ENCODE assay signal across 8 cellular contexts in the genomic region with DNA sequence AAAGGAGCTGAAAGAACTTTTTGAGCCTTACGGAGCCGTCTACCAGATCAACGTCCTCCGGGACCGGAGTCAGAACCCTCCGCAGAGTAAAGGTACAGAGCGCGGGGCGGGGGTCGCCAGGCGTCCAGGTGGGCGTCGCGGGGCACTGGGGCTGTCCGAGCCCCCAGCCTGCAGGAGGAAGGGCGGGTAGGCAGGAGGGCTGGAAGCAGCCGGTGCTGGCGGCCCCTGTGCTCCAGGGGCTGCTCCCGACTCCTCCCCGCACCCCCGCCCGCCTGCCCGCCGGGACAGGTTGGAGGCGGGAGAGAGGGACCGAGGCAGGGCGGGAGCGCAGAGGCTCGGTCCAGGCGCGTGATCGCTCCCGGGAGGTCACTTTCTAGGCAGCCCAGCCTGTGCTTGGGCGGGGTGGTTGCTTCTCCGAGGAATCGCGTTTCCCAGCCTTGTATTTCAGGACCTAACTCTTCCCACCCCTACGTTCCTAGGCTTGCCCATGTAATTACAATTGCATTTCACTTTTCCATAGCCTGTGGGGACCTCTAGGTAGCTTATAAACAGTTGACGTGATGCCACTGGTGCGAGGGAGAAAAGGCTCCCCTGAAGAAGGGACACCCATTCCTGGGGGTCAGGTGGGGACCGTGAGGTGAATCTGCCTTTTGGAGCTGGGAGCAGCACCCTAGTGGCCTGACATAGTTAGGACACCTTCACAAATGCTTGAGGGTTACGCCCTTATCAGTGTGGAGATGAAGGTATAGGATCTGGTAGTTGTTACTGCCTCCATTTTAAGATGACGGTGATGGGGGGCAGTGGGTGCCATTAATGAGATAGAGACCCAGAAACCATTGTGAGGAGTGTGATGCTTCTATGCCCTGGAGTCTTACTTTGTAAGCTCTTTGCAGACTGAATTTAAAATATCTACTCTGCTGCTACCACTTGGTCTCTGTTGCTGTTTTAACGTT.
DNase-seq lines count a peak whose midpoint lies in the region; ATAC-seq and TF ChIP-seq lines count a peak whose summit lies in the region.

No MANE protein-coding gene starts in this region.

- H3K9ac ChIP-seq in skeletal muscle tissue (ENCODE audit: low read depth in 1 of 3, low read length in 3 of 3) = peak overlapping the region; percentile 33 to 58 (median 42)

- H3K9me3 Mint-ChIP-seq in activated naive CD4-positive, alpha-beta T cell treated with anti-CD3 and anti-CD28 coated beads, Interleukin-2, amount 50 U/mL, for 72 hours = peaks cover 0 to 6% of the 10 kb centered on the region in 2 donors

- peak; percentile 85 for DNase-seq in activated CD8-positive, alpha-beta memory T cell treated with anti-CD3 and anti-CD28 coated beads for 24 hours
- DNase-seq in activated CD8-positive, alpha-beta memory T cell treated with anti-CD3 and anti-CD28 coated beads, Interleukin-2, amount 50 U/mL, for 48 hours = no peak
- DNase-seq in Peyer's patch = peak; percentile 66 to 91 (median 83)
- peak; percentile 66 to 75 for DNase-seq in activated naive CD4-positive, alpha-beta T cell treated with anti-CD3 and anti-CD28 coated beads, Interleukin-2, amount 50 U/mL, for 72 hours (ENCODE audit: low spot score in 2 of 2)
- DNase-seq in hypothalamus (lab: John Stamatoyannopoulos, UW) = peak in 26 of 51 donors; percentile 28 to 73 (median 49)
- DNase-seq in HuH-7.5 (ENCODE audit: low spot score) = no peak

- peak overlapping the region; percentile 64 to 86 (median 79) for H3K4me3 ChIP-seq in Peyer's patch
- H3K4me3 ChIP-seq in skeletal muscle tissue (ENCODE audit: low read length in 3 of 3) = peak overlapping the region; percentile 53 to 76 (median 59)

- H3K4me1 ChIP-seq in Peyer's patch (peaks cover 0 to 22% (median 19%) of the 10 kb centered on the region in 4 donors), skeletal muscle tissue (ENCODE audit: control insufficient read depth in 3 of 3, insufficient read depth in 3 of 3, low read length in 3 of 3) (peaks cover 7 to 34% (median 21%) of the 10 kb centered on the region in 3 donors)

- H3K27me3 ChIP-seq in Peyer's patch (no peaks in the 10 kb centered on the region), skeletal muscle tissue (ENCODE audit: control insufficient read depth in 3 of 3, insufficient read depth in 3 of 3, low read length in 3 of 3) (no peaks in the 10 kb centered on the region)

- peak; percentile 55 for ATAC-seq in HG03039 (IDR thresholded peaks at IDR 0.05; ENCODE audit: unreplicated experiment)
- ATAC-seq in activated naive CD4-positive, alpha-beta T cell treated with anti-CD3 and anti-CD28 coated beads, Interleukin-2, amount 50 U/mL, for 72 hours = peak; percentile 57 to 67

- H3K27ac ChIP-seq in Peyer's patch = peak overlapping the region; percentile 88 to 99 (median 94)
- H3K27ac ChIP-seq in skeletal muscle tissue (ENCODE audit: low read depth, low read length) = peak overlapping the region; percentile 52

- peak; percentile 54 to 85 (median 58) for TF ChIP-seq CTCF in Peyer's patch (IDR thresholded peaks at IDR 0.05)

- H3K27ac Mint-ChIP-seq in activated naive CD4-positive, alpha-beta T cell treated with anti-CD3 and anti-CD28 coated beads, Interleukin-2, amount 50 U/mL, for 72 hours = peak overlapping the region in 1 of 2 donors; percentile 98

- H3K9me3 ChIP-seq in Peyer's patch (no peaks in the 10 kb centered on the region), skeletal muscle tissue (ENCODE audit: control insufficient read depth in 3 of 3, low read length in 3 of 3) (no peaks in the 10 kb centered on the region)

- H3K36me3 Mint-ChIP-seq in activated naive CD4-positive, alpha-beta T cell treated with anti-CD3 and anti-CD28 coated beads, Interleukin-2, amount 50 U/mL, for 72 hours = peaks cover 18 to 34% of the 10 kb centered on the region in 2 donors

- peak; percentile 25 to 59 for TF ChIP-seq POLR2A in Peyer's patch (IDR thresholded peaks at IDR 0.05)

- no peaks in the 10 kb centered on the region for H3K36me3 ChIP-seq in Peyer's patch
- H3K36me3 ChIP-seq in skeletal muscle tissue (ENCODE audit: control insufficient read depth in 3 of 3, insufficient read depth in 3 of 3, low read length in 3 of 3) = peaks cover 0 to 2% (median 0%) of the 10 kb centered on the region in 3 donors

Comparison
In these comparisons a context has a peak if more than half of its experiments do, and no peak if none do; other contexts are left out.
1. DNase-seq: peak in activated CD8-positive, alpha-beta memory T cell treated with anti-CD3 and anti-CD28 coated beads for 24 hours (single experiment), Peyer's patch (3 of 3), activated naive CD4-positive, alpha-beta T cell treated with anti-CD3 and anti-CD28 coated beads, Interleukin-2, amount 50 U/mL, for 72 hours (2 of 2) and hypothalamus (26 of 51); none in activated CD8-positive, alpha-beta memory T cell treated with anti-CD3 and anti-CD28 coated beads, Interleukin-2, amount 50 U/mL, for 48 hours (single experiment) and HuH-7.5 (single experiment).